8 cellular contexts compared by ENCODE assay signal in the genomic region with DNA sequence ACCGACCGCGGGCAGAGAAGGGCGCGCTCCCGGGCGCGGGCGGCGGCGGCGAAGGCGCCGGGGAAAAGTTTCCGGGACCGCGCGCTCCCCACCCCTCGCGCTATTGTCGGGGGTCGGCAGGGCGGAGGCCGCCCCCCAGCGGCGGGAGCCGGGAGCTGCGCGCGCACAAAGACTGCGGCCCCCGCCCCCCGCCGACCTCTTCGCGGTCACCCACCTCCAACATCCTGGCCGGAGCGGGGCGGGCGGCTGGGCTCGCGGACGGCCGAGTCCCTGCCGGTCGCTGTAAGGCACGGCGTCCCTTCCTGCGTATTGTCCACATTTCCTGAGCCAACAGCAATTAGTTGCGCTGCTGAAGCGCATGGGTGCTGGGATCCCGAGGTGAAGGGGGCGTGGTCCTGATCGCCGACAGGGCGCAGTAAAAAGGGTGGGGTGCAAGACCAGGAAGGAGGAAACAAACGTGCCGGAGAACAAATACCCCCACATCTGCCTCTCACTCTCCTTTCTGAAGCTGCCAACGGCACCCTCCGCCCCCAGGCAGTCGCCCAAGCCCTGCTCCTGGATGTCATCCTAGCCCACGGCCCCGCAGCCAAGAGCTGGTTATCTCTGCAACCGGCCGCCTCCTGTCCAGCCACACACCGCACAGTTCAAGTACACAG. TPM values are rescaled to one million over a fixed set of nuclear protein-coding genes. Genes with fewer than 3 reads are reported as not detected.
DNase-seq lines count a peak whose midpoint lies in the region; TF ChIP-seq lines count a peak whose summit lies in the region.

Gene TMEM44 (minus strand): TSS at position 71 of the 656 bp plus-strand sequence. CDS start 204 bp downstream, outside the sequence.

- in situ Hi-C loops in transverse colon (cut with MboI; ENCODE audit: low pct_ligation_motif_present in 1 of 4, low pct_unique_long_range_greater_than_20kb in 1 of 4, low sequenced_read_pairs in 3 of 4) = no loop called here

- H3K9me3 ChIP-seq in ovary (no peaks in the 10 kb centered on the region), transverse colon (no peaks in the 10 kb centered on the region)

- H3K4me1 ChIP-seq in ovary (ENCODE audit: insufficient read depth) (no peaks in the 10 kb centered on the region), transverse colon (peaks cover 0 to 13% (median 3%) of the 10 kb centered on the region in 4 donors)

- H3K36me3 ChIP-seq in H7 (replicated peaks; ENCODE audit: control insufficient read depth, insufficient read depth, low read length) (no peaks in the 10 kb centered on the region; the same call in 1 of the 2 replicates), ovary (no peaks in the 10 kb centered on the region), transverse colon (no peaks in the 10 kb centered on the region)

- TF ChIP-seq CTCF in LNCaP clone FGC (IDR thresholded peaks at IDR 0.05; ENCODE audit: control insufficient read depth, extremely low read depth, insufficient read depth) (peak; percentile 53), ovary (IDR thresholded peaks at IDR 0.05) (peak; percentile 36 to 74 (median 69)), transverse colon (IDR thresholded peaks at IDR 0.05) (peak; percentile 46 to 78 (median 56))

- peak; percentile 77 for DNase-seq in GDM1 (lab: John Stamatoyannopoulos, UW)
- peak; percentile 98 for DNase-seq in H7
- DNase-seq in LNCaP clone FGC (ENCODE audit: low read depth) = peak; percentile 62
- DNase-seq in SIG-M5 (lab: John Stamatoyannopoulos, UW) = peak; percentile 64
- DNase-seq in activated naive CD4-positive, alpha-beta T cell treated with Interleukin-2 at 50 U/mL for 16 hours = peak; percentile 62
- peak; percentile 90 for DNase-seq in glomerular visceral epithelial cell (ENCODE audit: extremely low spot score)
- peak; percentile 60 to 85 (median 76) for DNase-seq in ovary
- DNase-seq in transverse colon = peak; percentile 90

- TF ChIP-seq EP300 in ovary (IDR thresholded peaks at IDR 0.05) = no peak
- TF ChIP-seq EP300 in transverse colon (IDR thresholded peaks at IDR 0.05; ENCODE audit: low read depth) = no peak

- intact Hi-C loops in ovary (cut with DNase I) (no loop called here), transverse colon (cut with DNase I; ENCODE audit: low total_unique reads) (no loop called here)

- H3K27me3 ChIP-seq in H7 (ENCODE audit: control insufficient read depth, insufficient read depth, low read length) = peaks cover 2% of the 10 kb centered on the region
- H3K27me3 ChIP-seq in ovary = no peaks in the 10 kb centered on the region
- no peaks in the 10 kb centered on the region for H3K27me3 ChIP-seq in transverse colon

- H3K4me3 ChIP-seq in H7 (ENCODE audit: insufficient read depth, low read depth, low read length) (peak within 1 kb of the TSS; percentile 66), LNCaP clone FGC (ENCODE audit: low read depth, low read length) (peak within 1 kb of the TSS; percentile 67), ovary (peak within 1 kb of the TSS; percentile 31), transverse colon (peak within 1 kb of the TSS; percentile 54 to 87 (median 73))

- TF ChIP-seq POLR2A in ovary (IDR thresholded peaks at IDR 0.05) (no peak), transverse colon (IDR thresholded peaks at IDR 0.05) (peak; percentile 70)

- H3K27ac ChIP-seq in ovary = peak within 1 kb of the TSS; percentile 37 to 43
- H3K27ac ChIP-seq in transverse colon = peak within 1 kb of the TSS; percentile 87 to 91 (median 90)

- WGBS in ovary, 3 donors = 1% methylated on average over 46 to 66 of the region's 66 CpGs
- 0% methylated on average over 7 to 25 of the region's 66 CpGs for WGBS in transverse colon (ENCODE audit: low coverage in 1 of 2), 2 donors

RNA-seq across cellular contexts. Expression of gene TMEM44, which starts in this region (rescaled TPM):
- 5.4 and 9.8 TPM in 2 replicates for total RNA-seq in H7 (2014; rRNA removed; shearing (Covaris generic))
- total RNA-seq in ovary (1 to 10 TPM; 3.4 to 9.6 (median 5.6) TPM), transverse colon (100 to 1,000 TPM in 1 of 4 donors, 10 to 100 TPM in 3; 52.0 to 101 (median 58.8) TPM)
- 10 to 100 TPM in 1 of 2 donors, 1 to 10 TPM in 1; 8.6 to 12.3 TPM for polyA plus RNA-seq in ovary

Comparison
In these comparisons a context has a peak if more than half of its experiments do, and no peak if none do; other contexts are left out.
1. Peak in every context shown above with its lines: DNase-seq, H3K4me3 ChIP-seq and H3K27ac ChIP-seq.